ENCODE assay signal across 13 cellular contexts in genomic region chr1:85705940-85706339, GRCh38. TPM values are rescaled to one million over a fixed set of nuclear protein-coding genes. Genes with fewer than 3 reads are reported as not detected.
DNase-seq lines count a peak whose midpoint lies in the region; ATAC-seq and TF ChIP-seq lines count a peak whose summit lies in the region.
"Had no signal": no experiment of that assay in that cellular context is flagged by ENCODE, and none has a peak within 500 bp of the region (broad histone marks: within the 10 kb centered on the region; RNA-seq: fewer than 3 reads in every experiment).

No MANE protein-coding gene starts in this region.

- H3K4me3 ChIP-seq in GM23248, result peak overlapping the region; percentile 87; the same call in 1 of the 2 replicates
- H3K4me3 ChIP-seq in naive thymus-derived CD4-positive, alpha-beta T cell (ENCODE audit: low read length), result no peak overlapping the region
- H3K4me3 ChIP-seq: colonic mucosa had no signal

- peaks cover 73% of the 10 kb centered on the region for H3K79me2 ChIP-seq in GM23248 (ENCODE audit: insufficient read depth)

- no peak for TF ChIP-seq CTCF in CD4-positive, alpha-beta T cell (IDR thresholded peaks at IDR 0.05)

- WGBS in GM23248 (ENCODE audit: low coverage in 1 of 2, low lambda C conversion rate in 2 of 2, missing lambda C conversion rate in 2 of 2), 2 experiments, result 99% methylated on average over 3 of the region's 3 CpGs

- CTCF ChIA-PET in CD4-positive, alpha-beta T cell (lab: Charles Lee), result no interaction called here
- CTCF ChIA-PET in naive thymus-derived CD4-positive, alpha-beta T cell (lab: Charles Lee), result interaction anchor here (0.6 kb wide), 1 partner anchor 10 kb away, joined by 3 read pairs; no protein-coding TSS in a partner anchor

- H3K9me2 ChIP-seq in GM23248 (ENCODE audit: insufficient read depth), result no peaks in the 10 kb centered on the region

- in situ Hi-C loops in GM23248 (cut with MboI), result loop anchor here (10.0 to 25.0 kb wide), 2 partner anchors 181 to 401 kb away; no protein-coding TSS in a partner anchor

- H4K20me1 ChIP-seq in GM23248 (ENCODE audit: insufficient read depth), result no peaks in the 10 kb centered on the region

- peaks cover 29% of the 10 kb centered on the region for H3K36me3 ChIP-seq in GM23248 (ENCODE audit: low read depth)
- H3K36me3 ChIP-seq in naive thymus-derived CD4-positive, alpha-beta T cell (ENCODE audit: control insufficient read depth in 2 of 3, insufficient read depth in 3 of 3, low read length in 3 of 3), result peaks cover 0 to 32% (median 14%) of the 10 kb centered on the region in 3 experiments
- H3K36me3 ChIP-seq: colonic mucosa had no signal

- H3K9ac ChIP-seq in GM23248, result peak overlapping the region; percentile 82; the same call in 1 of the 2 replicates

- no peak overlapping the region for H2AFZ ChIP-seq in GM23248

- peak overlapping the region; percentile 8 for H3K27ac Mint-ChIP-seq in CD4-positive, alpha-beta T cell
- H3K27ac Mint-ChIP-seq in activated T-helper 1 cell treated with anti-CD3 and anti-CD28 coated beads, Interleukin-12 subunit alpha, Interleukin-12 subunit beta, Interleukin-2, Interleukin-4 antibody, amounts not matched to agents 30 ng/mL and 10 ng/mL and 1 ng/mL, durations not matched to agents 14 hours and 24 hours and 36 hours, result no peak overlapping the region
- peak overlapping the region in 2 of 9 donors; percentile 5 to 66 for H3K27ac Mint-ChIP-seq in naive thymus-derived CD4-positive, alpha-beta T cell

- peaks cover 52% of the 10 kb centered on the region for H3K36me3 Mint-ChIP-seq in CD4-positive, alpha-beta T cell (ENCODE audit: low read depth)
- peaks cover 32% of the 10 kb centered on the region for H3K36me3 Mint-ChIP-seq in activated T-helper 1 cell treated with anti-CD3 and anti-CD28 coated beads, Interleukin-12 subunit alpha, Interleukin-12 subunit beta, Interleukin-2, Interleukin-4 antibody, amounts not matched to agents 30 ng/mL and 10 ng/mL and 1 ng/mL, durations not matched to agents 14 hours and 24 hours and 36 hours (ENCODE audit: low read depth)
- H3K36me3 Mint-ChIP-seq in naive thymus-derived CD4-positive, alpha-beta T cell, result peaks cover 16 to 41% (median 27%) of the 10 kb centered on the region in 5 donors

- H3K4me3 Mint-ChIP-seq in CD4-positive, alpha-beta T cell, result peak overlapping the region; percentile 72
- H3K4me3 Mint-ChIP-seq in activated T-helper 1 cell treated with anti-CD3 and anti-CD28 coated beads, Interleukin-12 subunit alpha, Interleukin-12 subunit beta, Interleukin-2, Interleukin-4 antibody, amounts not matched to agents 30 ng/mL and 10 ng/mL and 1 ng/mL, durations not matched to agents 14 hours and 24 hours and 36 hours, result peak overlapping the region; percentile 66
- peak overlapping the region in 8 of 10 donors; percentile 24 to 75 (median 47) for H3K4me3 Mint-ChIP-seq in naive thymus-derived CD4-positive, alpha-beta T cell

- H3K4me1 Mint-ChIP-seq in CD4-positive, alpha-beta T cell (ENCODE audit: low read depth), result peaks cover 34% of the 10 kb centered on the region
- H3K4me1 Mint-ChIP-seq in activated T-helper 1 cell treated with anti-CD3 and anti-CD28 coated beads, Interleukin-12 subunit alpha, Interleukin-12 subunit beta, Interleukin-2, Interleukin-4 antibody, amounts not matched to agents 30 ng/mL and 10 ng/mL and 1 ng/mL, durations not matched to agents 14 hours and 24 hours and 36 hours (ENCODE audit: low read depth), result peaks cover 13% of the 10 kb centered on the region
- H3K4me1 Mint-ChIP-seq in naive thymus-derived CD4-positive, alpha-beta T cell, result peaks cover 18 to 45% (median 26%) of the 10 kb centered on the region in 7 donors

- peaks cover 11% of the 10 kb centered on the region for H3F3A ChIP-seq in GM23248 (ENCODE audit: insufficient read depth)

- H3K9me3 Mint-ChIP-seq in CD4-positive, alpha-beta T cell, result no peaks in the 10 kb centered on the region
- no peaks in the 10 kb centered on the region for H3K9me3 Mint-ChIP-seq in activated T-helper 1 cell treated with anti-CD3 and anti-CD28 coated beads, Interleukin-12 subunit alpha, Interleukin-12 subunit beta, Interleukin-2, Interleukin-4 antibody, amounts not matched to agents 30 ng/mL and 10 ng/mL and 1 ng/mL, durations not matched to agents 14 hours and 24 hours and 36 hours
- H3K9me3 Mint-ChIP-seq in naive thymus-derived CD4-positive, alpha-beta T cell, result no peaks in the 10 kb centered on the region

- H3K4me2 ChIP-seq in GM23248 (ENCODE audit: unreplicated experiment), result peak overlapping the region; percentile 88

- no peaks in the 10 kb centered on the region for H3K27me3 Mint-ChIP-seq in CD4-positive, alpha-beta T cell
- no peaks in the 10 kb centered on the region for H3K27me3 Mint-ChIP-seq in activated T-helper 1 cell treated with anti-CD3 and anti-CD28 coated beads, Interleukin-12 subunit alpha, Interleukin-12 subunit beta, Interleukin-2, Interleukin-4 antibody, amounts not matched to agents 30 ng/mL and 10 ng/mL and 1 ng/mL, durations not matched to agents 14 hours and 24 hours and 36 hours (ENCODE audit: insufficient read depth)
- H3K27me3 Mint-ChIP-seq in naive thymus-derived CD4-positive, alpha-beta T cell, result no peaks in the 10 kb centered on the region

- H3K27me3 ChIP-seq in CD4-positive, alpha-beta T cell (ENCODE audit: control insufficient read depth, insufficient read depth, low read length), result no peaks in the 10 kb centered on the region
- no peaks in the 10 kb centered on the region for H3K27me3 ChIP-seq in GM23248 (replicated peaks; ENCODE audit: insufficient read depth)
- H3K27me3 ChIP-seq in naive thymus-derived CD4-positive, alpha-beta T cell (ENCODE audit: control insufficient read depth in 2 of 2, insufficient read depth in 2 of 2, low read length in 2 of 2), result no peaks in the 10 kb centered on the region
- H3K27me3 ChIP-seq: colonic mucosa had no signal

- DNase-seq in CD4-positive, alpha-beta T cell, result no peak
- DNase-seq in GM23248 (no peak), RPMI8226 (no peak)
- no peak for DNase-seq in activated T-helper 1 cell treated with anti-CD3 and anti-CD28 coated beads, Interleukin-12 subunit alpha, Interleukin-12 subunit beta, Interleukin-2, Interleukin-4 antibody, amounts not matched to agents 30 ng/mL and 10 ng/mL and 1 ng/mL, durations not matched to agents 14 hours and 24 hours and 36 hours (ENCODE audit: low spot score)
- no peak for DNase-seq in naive thymus-derived CD4-positive, alpha-beta T cell
- no peak for DNase-seq in activated CD4-positive, CD25-positive, alpha-beta regulatory T cell (lab: John Stamatoyannopoulos, UW)
- DNase-seq: amygdala, colonic mucosa, NCI-H1694 treated with DMSO at 0.1 percent for 48 hours, substantia nigra had no signal

- no peak for ATAC-seq in CD4-positive, alpha-beta T cell (ENCODE audit: poor library complexity)
- ATAC-seq in naive thymus-derived CD4-positive, alpha-beta T cell, result no peak
- ATAC-seq in HG02798 (IDR thresholded peaks at IDR 0.05; ENCODE audit: poor library complexity, unreplicated experiment), result no peak
- ATAC-seq: SK-N-SH treated with all-trans-retinoic acid at 6 μM for 48 hours had no signal

- H3K9me3 ChIP-seq in CD4-positive, alpha-beta T cell (ENCODE audit: control insufficient read depth, low read length), result no peaks in the 10 kb centered on the region
- no peaks in the 10 kb centered on the region for H3K9me3 ChIP-seq in GM23248 (ENCODE audit: low read depth)
- H3K9me3 ChIP-seq in naive thymus-derived CD4-positive, alpha-beta T cell (ENCODE audit: control insufficient read depth in 2 of 3, low read length in 3 of 3), result no peaks in the 10 kb centered on the region
- H3K9me3 ChIP-seq: colonic mucosa had no signal

- no peak overlapping the region for H3K27ac ChIP-seq in CD4-positive, alpha-beta T cell (ENCODE audit: low read depth, low read length)
- H3K27ac ChIP-seq in GM23248, result no peak overlapping the region
- no peak overlapping the region for H3K27ac ChIP-seq in naive thymus-derived CD4-positive, alpha-beta T cell (ENCODE audit: low read depth, low read length)
- H3K27ac ChIP-seq: colonic mucosa, VCaP had no signal

- H3K4me1 ChIP-seq in GM23248 (ENCODE audit: insufficient read depth), result peaks cover 18% of the 10 kb centered on the region
- H3K4me1 ChIP-seq in naive thymus-derived CD4-positive, alpha-beta T cell (ENCODE audit: control insufficient read depth in 2 of 2, insufficient read depth in 2 of 2, low read length in 2 of 2), result peaks cover 14 to 21% of the 10 kb centered on the region in 2 donors

- intact Hi-C loops in CD4-positive, alpha-beta T cell (cut with DNase I, micrococcal nuclease), result loop anchor here in 1 of 2 experiments (5.0 to 10.0 kb wide), 3 partner anchors 431 to 1014 kb away; partner anchors contain the start of genes BCL10, SH3GLB1 and SSX2IP
- intact Hi-C loops in activated T-helper 1 cell treated with anti-CD3 and anti-CD28 coated beads, Interleukin-12 subunit alpha, Interleukin-12 subunit beta, Interleukin-2, Interleukin-4 antibody, amounts not matched to agents 30 ng/mL and 10 ng/mL and 1 ng/mL, durations not matched to agents 14 hours and 24 hours and 36 hours (cut with micrococcal nuclease), result loop anchor here (5.0 to 10.0 kb wide), 7 partner anchors 409 to 1701 kb away; partner anchors contain the start of genes ODF2L, SH3GLB1 and SSX2IP
- intact Hi-C loops in naive thymus-derived CD4-positive, alpha-beta T cell (cut with micrococcal nuclease), result loop anchor here (5.0 to 10.0 kb wide), 6 partner anchors 129 to 1639 kb away; partner anchors contain the start of gene C1orf52 (in 1 of the 2)

- POLR2A ChIA-PET in CD4-positive, alpha-beta T cell (lab: Charles Lee), result no interaction called here
- POLR2A ChIA-PET in naive thymus-derived CD4-positive, alpha-beta T cell (lab: Charles Lee), result no interaction called here

RNA-seq across cellular contexts. Expression of gene ZNHIT6, which starts 2.3 kb away (rescaled TPM):
- 10 to 100 TPM; 10.4 to 10.8 TPM for total RNA-seq in CD4-positive, alpha-beta T cell
- 10.4 and 16.6 TPM in 2 replicates for total RNA-seq in GM23248 (2014; rRNA removed; shearing (Covaris generic))
- polyA plus RNA-seq in GM23248 (2016; fragmentation: Nextera tagmentation; extraction: Ambion mirVana), result 26.6 and 31.6 TPM in 2 replicates
- total RNA-seq in activated T-helper 1 cell treated with anti-CD3 and anti-CD28 coated beads, Interleukin-12 subunit alpha, Interleukin-12 subunit beta, Interleukin-2, Interleukin-4 antibody, amounts not matched to agents 30 ng/mL and 10 ng/mL and 1 ng/mL, durations not matched to agents 14 hours and 24 hours and 36 hours, result 24.6 and 26.3 TPM in 2 replicates
- 10 to 100 TPM; 13.8 to 22.2 (median 20.2) TPM for total RNA-seq in naive thymus-derived CD4-positive, alpha-beta T cell
- polyA plus RNA-seq in naive thymus-derived CD4-positive, alpha-beta T cell, result 10 to 100 TPM; 20.5 to 22.2 TPM
